2 cellular contexts compared by ENCODE assay signal in the genomic region with DNA sequence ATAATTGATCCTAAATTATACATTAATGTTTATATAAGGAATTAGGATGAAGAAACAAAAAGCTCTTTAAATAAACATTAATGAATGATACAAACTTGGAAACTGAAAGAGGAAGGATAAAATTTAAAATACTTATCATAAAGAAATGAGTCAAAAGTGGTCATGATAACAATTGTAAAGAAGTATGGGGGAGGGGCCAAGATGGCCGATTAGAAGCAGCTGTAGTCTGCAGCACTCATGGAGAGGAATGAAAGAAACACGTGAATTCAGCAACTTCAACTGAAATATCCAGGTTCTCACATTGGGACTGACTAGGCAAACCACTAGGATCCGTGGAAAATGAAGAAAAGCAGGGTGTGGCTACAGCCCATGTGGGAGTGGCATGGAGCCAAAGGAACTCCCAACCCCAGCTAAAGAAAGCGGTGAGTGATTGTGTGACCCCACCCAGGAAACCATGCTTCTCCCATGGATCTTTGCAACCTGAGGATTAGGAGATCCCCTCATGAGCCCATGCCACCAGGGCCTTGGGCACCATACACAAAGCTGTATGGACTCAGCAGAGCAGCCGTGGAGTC.
TF ChIP-seq lines count a peak whose summit lies in the region.

No MANE protein-coding gene starts in this region.

TF ChIP-seq in GM23338, 12 proteins besides CTCF, POLR2A, EP300 and RAD21:
- TF ChIP-seq STAT1 (IDR thresholded peaks at IDR 0.05; ENCODE audit: unreplicated experiment) (no peak), EZH2phosphoT487 (IDR thresholded peaks at IDR 0.05; ENCODE audit: unreplicated experiment) (no peak), JUNB (IDR thresholded peaks at IDR 0.05; ENCODE audit: unreplicated experiment) (no peak), ZNF114 (CRISPR knock-in tag; IDR thresholded peaks at IDR 0.05) (no peak), EZH2 (IDR thresholded peaks at IDR 0.05; ENCODE audit: low read depth, unreplicated experiment) (no peak)
TF ChIP-seq in GM23338: peak in this region for 0.

TF ChIP-seq in H1, 55 proteins besides CTCF, POLR2A, EP300 and RAD21:
- peak; percentile 43; the same call in 1 of the 2 replicates for TF ChIP-seq YY1 (IDR thresholded peaks at IDR 0.05; ENCODE audit: low read depth, low read length)
- TF ChIP-seq SP1 (IDR thresholded peaks at IDR 0.05; ENCODE audit: low read depth, low read length) = no peak
